Comparison of ENCODE assay signal across 12 cellular contexts in genomic region chr1:116122955-116123757, GRCh38. TPM values are rescaled to one million over a fixed set of nuclear protein-coding genes. Genes with fewer than 3 reads are reported as not detected.
DNase-seq lines count a peak whose midpoint lies in the region; ATAC-seq and TF ChIP-seq lines count a peak whose summit lies in the region.
"Had no signal": no experiment of that assay in that cellular context is flagged by ENCODE, and none has a peak within 500 bp of the region (broad histone marks: within the 10 kb centered on the region; RNA-seq: fewer than 3 reads in every experiment).

No MANE protein-coding gene starts in this region.

- H3K9me1 ChIP-seq in IMR-90 (ENCODE audit: insufficient read depth, low read length), result no peaks in the 10 kb centered on the region

- dilution Hi-C loops in IMR-90 (cut with HindIII; ENCODE audit: low sequenced_read_pairs, unreplicated experiment), result no loop called here

- peaks cover 16% of the 10 kb centered on the region for H3K27me3 ChIP-seq in IMR-90 (ENCODE audit: control insufficient read depth, insufficient read depth, low read length)

- H3K56ac ChIP-seq in IMR-90 (ENCODE audit: extremely low read depth, insufficient read depth, low read length), result no peak overlapping the region

- no peak for TF ChIP-seq POLR2A in IMR-90 (IDR thresholded peaks at IDR 0.05; ENCODE audit: low read depth, low read length)

- TF ChIP-seq CTCF in AG09319 (IDR thresholded peaks at IDR 0.05; ENCODE audit: low read depth, low read length) (no peak), IMR-90 (conservative IDR thresholded peaks at IDR 0.05; ENCODE audit: low read depth, low read length) (no peak), mucosa of descending colon (IDR thresholded peaks at IDR 0.05) (no peak), GM13977 (IDR thresholded peaks at IDR 0.05; ENCODE audit: extremely low read depth, insufficient read depth, missing control alignments) (no peak)

- peak overlapping the region; percentile 20 for H2AK9ac ChIP-seq in IMR-90 (replicated peaks; ENCODE audit: low read depth, low read length, poor library complexity)

- H3K4me2 ChIP-seq in IMR-90 (ENCODE audit: low read depth, low read length), result peak overlapping the region; percentile 50

- intact Hi-C loops in IMR-90 (cut with micrococcal nuclease), result no loop called here
- intact Hi-C loops in mucosa of descending colon (cut with DNase I, micrococcal nuclease), result no loop called here

- no peak overlapping the region for H3K14ac ChIP-seq in IMR-90 (replicated peaks; ENCODE audit: low read depth, low read length)

- H3K9me3 ChIP-seq in IMR-90 (ENCODE audit: control insufficient read depth, insufficient read depth, low read length) (no peaks in the 10 kb centered on the region), mucosa of descending colon (no peaks in the 10 kb centered on the region)

- H3K36me3 ChIP-seq in IMR-90 (ENCODE audit: control insufficient read depth, insufficient read depth, low read length), result no peaks in the 10 kb centered on the region
- no peaks in the 10 kb centered on the region for H3K36me3 ChIP-seq in mucosa of descending colon (ENCODE audit: low read depth)

- H3K4me3 ChIP-seq in IMR-90 (ENCODE audit: insufficient read depth, low read depth, low read length), result no peak overlapping the region
- no peak overlapping the region for H3K4me3 ChIP-seq in mucosa of descending colon
- H3K4me3 ChIP-seq: dorsolateral prefrontal cortex had no signal

- no peak overlapping the region for H2BK20ac ChIP-seq in IMR-90 (ENCODE audit: low read depth, low read length)

- no TSS peak for BruUV-seq in IMR-90 (replicated peaks; lab: Mats Ljungman, UMichigan)

- in situ Hi-C loops in IMR-90 (cut with MboI; ENCODE audit: low sequenced_read_pairs), result no loop called here
- in situ Hi-C loops in GM13977 (cut with MboI; ENCODE audit: low pct_unique_long_range_greater_than_20kb, low sequenced_read_pairs, unreplicated experiment), result no loop called here

- TF ChIP-seq RAD21 in IMR-90 (IDR thresholded peaks at IDR 0.05; ENCODE audit: low read length), result no peak

- CTCF ChIA-PET in IMR-90 (lab: Yijun Ruan, JAX), result no interaction called here

- no peak overlapping the region for H3K27ac ChIP-seq in IMR-90 (ENCODE audit: insufficient read depth, low read length)
- H3K27ac ChIP-seq: dorsolateral prefrontal cortex had no signal

- no peak overlapping the region for H2BK120ac ChIP-seq in IMR-90 (ENCODE audit: low read depth, low read length)

- no peak overlapping the region for H4K91ac ChIP-seq in IMR-90 (ENCODE audit: insufficient read depth, low read depth, low read length)

- H3K4ac ChIP-seq in IMR-90 (ENCODE audit: low read depth, low read length), result no peak overlapping the region

- POLR2A ChIA-PET in IMR-90 (lab: Charles Lee; ENCODE audit: unreplicated experiment), result no interaction called here

- no peak overlapping the region for H2BK5ac ChIP-seq in IMR-90 (ENCODE audit: low read depth, low read length, poor library complexity, severe bottlenecking)

- ATAC-seq in IMR-90 (ENCODE audit: low read depth) (peak; percentile 49; the same call in 1 of the 2 replicates), mucosa of descending colon (peak; percentile 79), HG03039 (IDR thresholded peaks at IDR 0.05; ENCODE audit: unreplicated experiment) (no peak), HG03460 (IDR thresholded peaks at IDR 0.05; ENCODE audit: unreplicated experiment) (no peak), HG03097 (IDR thresholded peaks at IDR 0.05; ENCODE audit: low FRiP score, unreplicated experiment) (no peak)

- H3K4me1 ChIP-seq in IMR-90 (ENCODE audit: control insufficient read depth, insufficient read depth, low read length), result 0 out of 2 replicates have a peak, but pooled peaks cover 1% of the 10 kb centered on the region
- no peaks in the 10 kb centered on the region for H3K4me1 ChIP-seq in mucosa of descending colon (ENCODE audit: low read depth)

- no peaks in the 10 kb centered on the region for H3K79me1 ChIP-seq in IMR-90 (ENCODE audit: low read depth in 1 of 2, low read length in 2 of 2)

- no peak overlapping the region for H3K18ac ChIP-seq in IMR-90 (ENCODE audit: low read depth, low read length)

- no peak overlapping the region for H4K5ac ChIP-seq in IMR-90 (ENCODE audit: low read depth, low read length)

- H3K23ac ChIP-seq in IMR-90 (ENCODE audit: low read depth, low read length), result no peak overlapping the region

- no peak overlapping the region for H2AK5ac ChIP-seq in IMR-90 (ENCODE audit: low read depth, low read length)

- WGBS in IMR-90 (ENCODE audit: extremely low coverage in 2 of 2, insufficient read length in 1 of 2), 2 experiments, result no CpG with 5 or more reads among the region's 8 CpGs

- H4K8ac ChIP-seq in IMR-90 (ENCODE audit: low read depth in 2 of 2, low read length in 2 of 2), result no peak overlapping the region

- no peaks in the 10 kb centered on the region for H4K20me1 ChIP-seq in IMR-90 (ENCODE audit: insufficient read depth, low read length)

- peak; percentile 85 for DNase-seq in AG09319 (ENCODE audit: extremely low read depth, low read depth)
- peak; percentile 77 for DNase-seq in IMR-90
- peak; percentile 89 for DNase-seq in dedifferentiated amniotic fluid mesenchymal stem cell (ENCODE audit: extremely low spot score)
- peak; percentile 64 to 73 (median 68) for DNase-seq in mucosa of descending colon
- DNase-seq in GM13977 (ENCODE audit: low spot score), result no peak
- DNase-seq: activated T-cell treated with anti-CD3 and anti-CD28 coated beads for 4 hours, dorsolateral prefrontal cortex, midbrain, NCI-H1930 had no signal

- H3K9ac ChIP-seq in IMR-90 (ENCODE audit: low read depth, low read length), result no peak overlapping the region

- no peak overlapping the region for H2BK15ac ChIP-seq in IMR-90 (ENCODE audit: low read depth, low read length)

- H2AFZ ChIP-seq in IMR-90 (replicated peaks; ENCODE audit: low read length, poor library complexity), result peak overlapping the region; percentile 60

TF ChIP-seq in IMR-90, 13 proteins besides CTCF, POLR2A, EP300 and RAD21:
- TF ChIP-seq RFX5 (IDR thresholded peaks at IDR 0.05; ENCODE audit: low read depth, low read length), result no peak
- peak; percentile 65 for TF ChIP-seq BHLHE40 (IDR thresholded peaks at IDR 0.05; ENCODE audit: low read depth, low read length)

RNA-seq across cellular contexts. Expression of gene MAB21L3, which starts 12.0 kb away (rescaled TPM):
- total RNA-seq in IMR-90 (2012; rRNA removed) (not detected in 2 replicates), mucosa of descending colon (1 to 10 TPM; 1.7 to 6.4 (median 4.7) TPM)
- polyA plus RNA-seq in IMR-90 (2012; rRNA removed), result not detected in 2 replicates
- not detected in 2 replicates for polyA plus RNA-seq in IMR-90 (2012; cell fraction: cytosol; rRNA removed)
- polyA plus RNA-seq in IMR-90 (2012; cell fraction: nucleus; rRNA removed; ENCODE audit: low replicate concordance), result not detected in 2 replicates

Comparison
In these comparisons a context has a peak if more than half of its experiments do, and no peak if none do; other contexts are left out.
1. ATAC-seq: peak in IMR-90 (single experiment) and mucosa of descending colon (single experiment); none in HG03039 (single experiment), HG03460 (single experiment) and HG03097 (single experiment).